In the genomic region with DNA sequence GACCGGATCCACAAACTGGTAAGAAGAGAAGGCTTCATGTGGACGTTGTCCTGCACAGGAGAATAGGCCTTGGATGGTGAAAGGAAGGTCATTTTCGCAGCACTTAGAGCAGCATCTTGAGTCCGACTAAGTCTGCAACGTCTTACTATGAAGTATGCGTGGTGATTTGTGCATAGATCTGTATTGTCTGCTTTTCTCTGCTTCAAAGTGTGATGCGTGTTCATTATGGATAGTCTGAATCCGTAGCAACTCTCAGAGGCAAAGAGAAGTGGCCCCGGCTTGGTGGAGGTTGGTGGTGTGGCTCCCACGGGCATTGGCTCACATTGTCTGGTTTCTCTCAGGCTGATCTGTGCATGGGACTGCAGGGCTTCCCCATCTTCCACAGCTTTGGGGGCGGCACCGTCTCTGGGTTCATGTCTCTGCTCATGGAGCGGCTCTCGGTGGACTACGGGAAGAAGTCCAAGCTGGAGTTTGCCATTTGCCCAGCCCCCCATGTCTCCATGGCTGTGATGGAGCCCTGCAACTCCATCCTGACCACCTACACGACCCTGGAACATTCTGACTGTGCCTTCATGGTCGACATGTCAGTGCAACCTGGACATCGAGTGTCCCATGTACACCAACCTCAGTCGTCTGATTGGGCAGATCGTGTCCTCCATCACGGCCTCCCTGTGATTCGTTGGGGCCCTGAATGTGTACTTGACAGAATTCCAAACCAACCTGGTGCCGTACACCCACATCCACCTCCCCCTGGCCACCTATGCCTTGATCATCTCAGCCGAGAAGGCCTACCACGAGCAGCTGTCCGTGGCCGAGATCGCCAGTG, we compare ENCODE assay signal across 24 cellular contexts. TPM values are rescaled to one million over a fixed set of nuclear protein-coding genes. Genes with fewer than 3 reads are reported as not detected.
A peak's percentile ranks its signal among the peaks of the same experiment; 100 is the strongest.
DNase-seq lines count a peak whose midpoint lies in the region; ATAC-seq, FAIRE-seq and TF ChIP-seq lines count a peak whose summit lies in the region.
"Had no signal": no experiment of that assay in that cellular context is flagged by ENCODE, and none has a peak within 500 bp of the region (broad histone marks: within the 10 kb centered on the region; RNA-seq: fewer than 3 reads in every experiment).

No MANE protein-coding gene starts in this region.

- no peak overlapping the region for H3K4me3 Mint-ChIP-seq in Caco-2 (ENCODE audit: unreplicated experiment)
- H3K4me3 Mint-ChIP-seq: CD4-positive, alpha-beta memory T cell; GM23338; H9 had no signal

- no peak overlapping the region for H3K14ac ChIP-seq in neuronal stem cell (ENCODE audit: low read length)

- no peak overlapping the region for H3K4me3 ChIP-seq in bronchial epithelial cell (ENCODE audit: low read depth, low read length)
- H3K4me3 ChIP-seq in neuronal stem cell (ENCODE audit: low read length in 2 of 2): no peak overlapping the region
- H3K4me3 ChIP-seq in sigmoid colon: no peak overlapping the region
- no peak overlapping the region for H3K4me3 ChIP-seq in Caco-2 (ENCODE audit: low read depth, low read length)
- H3K4me3 ChIP-seq: GM12878, GM23338 had no signal

- no peaks in the 10 kb centered on the region for H3K9me3 ChIP-seq in neuronal stem cell (replicated peaks in 1 of 2; ENCODE audit: control insufficient read depth in 2 of 2, insufficient read depth in 1 of 2, low read depth in 1 of 2, low read length in 2 of 2)
- H3K9me3 ChIP-seq in sigmoid colon: no peaks in the 10 kb centered on the region
- H3K9me3 ChIP-seq in Caco-2: no peaks in the 10 kb centered on the region

- no peak overlapping the region for H3K4me2 ChIP-seq in neuronal stem cell (ENCODE audit: insufficient read depth, low read length, poor library complexity, severe bottlenecking)
- H3K4me2 ChIP-seq: GM23338 had no signal

- H3K4me1 ChIP-seq in neuronal stem cell (ENCODE audit: control insufficient read depth in 2 of 2, insufficient read depth in 1 of 2, low read depth in 1 of 2, low read length in 2 of 2) (peaks cover 0 to 2% of the 10 kb centered on the region in 2 donors), sigmoid colon (no peaks in the 10 kb centered on the region), Caco-2 (peaks cover 6% of the 10 kb centered on the region)

- H3K27ac ChIP-seq in neuronal stem cell (replicated peaks; ENCODE audit: low read length): no peak overlapping the region
- H3K27ac ChIP-seq in sigmoid colon: no peak overlapping the region

- H3K4ac ChIP-seq in neuronal stem cell (ENCODE audit: low read length): no peak overlapping the region

- no peak overlapping the region for H4K8ac ChIP-seq in neuronal stem cell (ENCODE audit: low read depth, low read length)

- WGBS in neuronal stem cell (ENCODE audit: extremely low coverage in 2 of 2, insufficient read length in 2 of 2, insufficient replicate concordance in 1 of 2), 2 donors: no CpG with 5 or more reads among the region's 28 CpGs
- 87 to 92% methylated on average over 28 of the region's 28 CpGs for WGBS in sigmoid colon, 2 donors

- H3K9me3 Mint-ChIP-seq in Caco-2 (ENCODE audit: unreplicated experiment): peaks cover 5% of the 10 kb centered on the region

- H3K79me1 ChIP-seq in neuronal stem cell (ENCODE audit: low read depth, low read length): no peaks in the 10 kb centered on the region

- no peak overlapping the region for H2AK5ac ChIP-seq in neuronal stem cell (ENCODE audit: low read depth, low read length)

- H2AFZ ChIP-seq in neuronal stem cell (ENCODE audit: low read length): no peak overlapping the region
- H2AFZ ChIP-seq: GM23338 had no signal

- peak overlapping the region; percentile 70 for H3K23ac ChIP-seq in neuronal stem cell (ENCODE audit: low read depth, low read length, poor library complexity)

- TF ChIP-seq CTCF in bronchial epithelial cell (IDR thresholded peaks at IDR 0.05; ENCODE audit: insufficient read depth, low read length, severe bottlenecking) (no peak), sigmoid colon (IDR thresholded peaks at IDR 0.05) (no peak), Caco-2 (IDR thresholded peaks at IDR 0.05; ENCODE audit: insufficient read depth in 1 of 2, low read depth in 1 of 2, low read length in 1 of 2, severe bottlenecking in 1 of 2, unreplicated experiment in 1 of 2) (no peak)

- intact Hi-C loops in sigmoid colon (cut with DNase I): no loop called here
- intact Hi-C loops in Caco-2 (cut with micrococcal nuclease; ENCODE audit: unreplicated experiment): no loop called here

- no peak overlapping the region for H2BK15ac ChIP-seq in neuronal stem cell (ENCODE audit: low read length)

- DNase-seq in bronchial epithelial cell (ENCODE audit: low read depth): no peak
- DNase-seq in ecto neural progenitor cell (ENCODE audit: low spot score): peak; percentile 17
- no peak for DNase-seq in neuronal stem cell (ENCODE audit: low spot score)
- DNase-seq in sigmoid colon: peak; percentile 53
- DNase-seq in Caco-2: no peak
- no peak for DNase-seq in HT-29 (ENCODE audit: low spot score)
- DNase-seq in NCI-H2196 treated with DMSO at 0.1 percent for 48 hours (lab: John Stamatoyannopoulos, UW; ENCODE audit: unreplicated experiment): no peak
- DNase-seq: C1 segment of cervical spinal cord; CD4-positive, alpha-beta memory T cell; DMS 273 treated with DMSO at 0.1 percent for 48 hours; DMS79; EL; GDM1; H9 had no signal

- H3K27me3 ChIP-seq in bronchial epithelial cell (ENCODE audit: control insufficient read depth, insufficient read depth, low read length): no peaks in the 10 kb centered on the region
- peaks cover 0 to 7% (median 0%) of the 10 kb centered on the region in 3 experiments for H3K27me3 ChIP-seq in neuronal stem cell (ENCODE audit: control insufficient read depth in 3 of 3, insufficient read depth in 3 of 3, low read depth in 1 of 3, low read length in 3 of 3)
- no peaks in the 10 kb centered on the region for H3K27me3 ChIP-seq in sigmoid colon
- H3K27me3 ChIP-seq in Caco-2 (replicated peaks; ENCODE audit: control insufficient read depth, insufficient read depth, low read length): no peaks in the 10 kb centered on the region

- no peak overlapping the region for H3K27ac Mint-ChIP-seq in Caco-2 (ENCODE audit: unreplicated experiment)
- H3K27ac Mint-ChIP-seq: GM23338 had no signal

- FAIRE-seq in bronchial epithelial cell (lab: Jason Lieb, UNC): peak; percentile 97
- FAIRE-seq: D721Med, GM12878, GM19239 had no signal

- no peaks in the 10 kb centered on the region for H3K36me3 ChIP-seq in bronchial epithelial cell (ENCODE audit: control insufficient read depth, insufficient read depth, low read length)
- no peaks in the 10 kb centered on the region for H3K36me3 ChIP-seq in neuronal stem cell (replicated peaks in 1 of 2; ENCODE audit: control insufficient read depth in 2 of 2, insufficient read depth in 2 of 2, low read length in 2 of 2)
- H3K36me3 ChIP-seq in sigmoid colon: no peaks in the 10 kb centered on the region
- H3K36me3 ChIP-seq in Caco-2 (ENCODE audit: control insufficient read depth, insufficient read depth, low read length): no peaks in the 10 kb centered on the region

- peaks cover 6% of the 10 kb centered on the region for H3K4me1 Mint-ChIP-seq in Caco-2 (ENCODE audit: low read depth, unreplicated experiment)
- H3K4me1 Mint-ChIP-seq: GM23338, H9 had no signal

- no peaks in the 10 kb centered on the region for H3K27me3 Mint-ChIP-seq in Caco-2 (ENCODE audit: insufficient read depth, unreplicated experiment)

- no peak for TF ChIP-seq EP300 in sigmoid colon (IDR thresholded peaks at IDR 0.05)

- H2BK12ac ChIP-seq in neuronal stem cell (ENCODE audit: low read length): no peak overlapping the region

- no peak for TF ChIP-seq POLR2A in sigmoid colon (IDR thresholded peaks at IDR 0.05)

- BruUV-seq in Caco-2 (replicated peaks; lab: Mats Ljungman, UMichigan): no TSS peak

- peak overlapping the region; percentile 69 for H3K18ac ChIP-seq in neuronal stem cell (ENCODE audit: low read length)

- POLR2A ChIA-PET in Caco-2 (lab: Charles Lee): no interaction called here

- H3K9ac ChIP-seq in neuronal stem cell (ENCODE audit: low read depth, low read length, poor library complexity): peak overlapping the region; percentile 26

- no peak for ATAC-seq in HG02885 (IDR thresholded peaks at IDR 0.05; ENCODE audit: poor library complexity, unreplicated experiment)
- ATAC-seq: GM12878, GM23338, HCT116 had no signal

- H2BK120ac ChIP-seq in neuronal stem cell (ENCODE audit: low read depth, low read length): no peak overlapping the region

- no peak overlapping the region for H2BK5ac ChIP-seq in neuronal stem cell (ENCODE audit: low read length)

- H3K36me3 Mint-ChIP-seq in Caco-2 (ENCODE audit: insufficient read depth, unreplicated experiment): no peaks in the 10 kb centered on the region
- H3K36me3 Mint-ChIP-seq: CD4-positive, alpha-beta memory T cell had no signal

- CTCF ChIA-PET in Caco-2 (lab: Charles Lee): no interaction called here

- H4K91ac ChIP-seq in neuronal stem cell (ENCODE audit: low read depth, low read length, poor library complexity): no peak overlapping the region

RNA-seq across cellular contexts. Expression of gene LRRC74B, which starts 21.5 kb away (rescaled TPM):
- total RNA-seq in bronchial epithelial cell (not detected in 2 replicates), sigmoid colon (not detected), Caco-2 (2022) (not detected in 2 replicates)
- not detected for polyA plus RNA-seq in neuronal stem cell (2013, experiment 1 of 2)
- 0.01 TPM for polyA plus RNA-seq in neuronal stem cell (2013, experiment 2 of 2)
- under 1 TPM in 2 of 3 donors, not detected in 1; under 0.01 to 0.06 TPM for polyA plus RNA-seq in sigmoid colon
- 0.13 TPM in 1 of 2 replicates, not detected in the other for total RNA-seq in HT-29 (2014; rRNA removed; shearing (Covaris generic))
- total RNA-seq: A172; A673; CD4-positive, alpha-beta memory T cell; GM12878; GM23338; H4; H9 had no signal
- polyA plus RNA-seq: BJ; CD4-positive, alpha-beta memory T cell; GM12878; GM23338 had no signal

RNA-seq across cellular contexts. Expression of gene SLC7A4, which starts 34.9 kb away (rescaled TPM):
- total RNA-seq in bronchial epithelial cell (under 0.01 and 0.77 TPM in 2 replicates), sigmoid colon (under 1 TPM in 3 of 4 donors, not detected in 1; 0.16 to 0.71 (median 0.41) TPM), Caco-2 (2022) (1.9 and 2.1 TPM in 2 replicates)
- polyA plus RNA-seq in neuronal stem cell (2013, experiment 1 of 2): 0.18 TPM
- polyA plus RNA-seq in neuronal stem cell (2013, experiment 2 of 2): 0.24 TPM
- 1 to 10 TPM in 2 of 3 donors, under 1 TPM in 1; 0.46 to 2.6 (median 1.2) TPM for polyA plus RNA-seq in sigmoid colon
- not detected in 2 replicates for total RNA-seq in HT-29 (2014; rRNA removed; shearing (Covaris generic))
- total RNA-seq: A172; A673; CD4-positive, alpha-beta memory T cell; H4 had no signal

RNA-seq across cellular contexts. Expression of gene P2RX6, which starts 52.3 kb away (rescaled TPM):
- total RNA-seq in bronchial epithelial cell: 0.13 and 0.26 TPM in 2 replicates
- 0.43 TPM for polyA plus RNA-seq in neuronal stem cell (2013, experiment 1 of 2)
- 0.53 TPM for polyA plus RNA-seq in neuronal stem cell (2013, experiment 2 of 2)
- total RNA-seq in sigmoid colon: 1 to 10 TPM; 1.1 to 2.0 (median 1.3) TPM
- under 1 TPM in 2 of 3 donors, not detected in 1; under 0.01 to 0.77 TPM for polyA plus RNA-seq in sigmoid colon
- 0.11 TPM in 1 of 2 replicates, not detected in the other for total RNA-seq in Caco-2 (2022)
- 1.0 and 1.5 TPM in 2 replicates for total RNA-seq in HT-29 (2014; rRNA removed; shearing (Covaris generic))
- total RNA-seq: GM23338, H9 had no signal
- polyA plus RNA-seq: GM23338 had no signal

Comparison
In these comparisons a context has a peak if more than half of its experiments do, and no peak if none do; other contexts are left out.
1. DNase-seq: peak in ecto neural progenitor cell (single experiment) and sigmoid colon (single experiment); none in bronchial epithelial cell (single experiment), neuronal stem cell (single experiment), Caco-2 (0 of 2), HT-29 (single experiment) and NCI-H2196 treated with DMSO at 0.1 percent for 48 hours (single experiment).